9 cellular contexts compared by ENCODE assay signal in the genomic region with DNA sequence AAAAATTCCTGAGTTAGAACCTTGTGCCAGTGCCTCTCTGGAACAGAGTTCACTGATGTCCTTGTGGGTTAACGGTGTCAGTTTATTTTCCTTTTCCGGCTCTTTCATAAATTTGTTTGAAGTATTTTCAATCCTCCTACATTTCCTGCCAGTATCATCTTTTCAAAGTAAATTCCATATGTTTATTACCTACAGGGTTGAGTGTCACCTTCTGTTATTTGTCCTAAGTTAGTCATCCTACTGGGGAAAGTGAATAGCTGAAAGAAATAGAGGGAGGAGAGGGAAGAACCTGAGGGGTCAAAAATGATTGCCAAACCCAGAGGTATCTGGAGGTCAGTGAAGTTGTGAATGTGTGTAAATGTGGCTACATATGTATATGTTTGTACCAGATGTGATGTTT.
"Had no signal": no experiment of that assay in that cellular context is flagged by ENCODE, and none has a peak within 500 bp of the region (broad histone marks: within the 10 kb centered on the region; RNA-seq: fewer than 3 reads in every experiment).

No MANE protein-coding gene starts in this region.

- H3K9me3 ChIP-seq: HAP-1 had no signal

- H3K36me3 ChIP-seq: HAP-1 had no signal

- ATAC-seq: GM23338, HCT116 had no signal

- H3K4me2 ChIP-seq: GM23338 had no signal

- DNase-seq: GM23248, GOT3, H7, H9, HCEC 1CT, HFFc6 had no signal

- H3K27ac ChIP-seq: GM23248 had no signal

- H2AFZ ChIP-seq: GM23248, GM23338 had no signal

- H3K4me1 ChIP-seq: HAP-1 had no signal

- H3K9ac ChIP-seq: GM23248 had no signal

- H3K4me3 ChIP-seq: GM23248, GM23338, HAP-1 had no signal
